ENCODE assay signal across 8 cellular contexts in genomic region chr12:74988156-74988555, GRCh38.
"Had no signal": no experiment of that assay in that cellular context is flagged by ENCODE, and none has a peak within 500 bp of the region (broad histone marks: within the 10 kb centered on the region; RNA-seq: fewer than 3 reads in every experiment).

No MANE protein-coding gene starts in this region.

- DNase-seq: GOT3, H7, HFFc6, IMR-90, KG1 had no signal

- H3K9me3 ChIP-seq: HAP-1 had no signal

- H3K4me3 ChIP-seq: HAP-1, K562 had no signal

- H3K4me1 ChIP-seq: HAP-1 had no signal

- ATAC-seq: HCT116, K562 had no signal

- H3K27ac Mint-ChIP-seq: HFFc6 had no signal

- H3K36me3 ChIP-seq: HAP-1 had no signal

- H3K4me3 Mint-ChIP-seq: HFFc6 had no signal

- H3K9me3 Mint-ChIP-seq: HFFc6 had no signal
